In genomic region chr5:64649512-64649911, GRCh38 we compare ENCODE assay signal across 23 cellular contexts. TPM values are rescaled to one million over a fixed set of nuclear protein-coding genes. Genes with fewer than 3 reads are reported as not detected.
"Had no signal": no experiment of that assay in that cellular context is flagged by ENCODE, and none has a peak within 500 bp of the region (broad histone marks: within the 10 kb centered on the region; RNA-seq: fewer than 3 reads in every experiment).

No MANE protein-coding gene starts in this region.

- ATAC-seq: Panc1, PC-3, SK-N-SH treated with all-trans-retinoic acid at 6 μM for 48 hours had no signal

- H3K27ac ChIP-seq: RWPE1 had no signal

- DNase-seq: KBM-7, NCI-H1092, NCI-H1105 treated with DMSO at 0.1 percent for 48 hours, NCI-H1417 treated with DMSO at 0.1 percent for 48 hours, NCI-H187, NCI-H2029, NCI-H2081 treated with DMSO at 0.1 percent for 48 hours, NCI-H2171, NCI-H226, NCI-H446, NCI-H510A, NCI-H524 treated with DMSO at 0.1 percent for 48 hours, NCI-H69, NCI-H774, PC-3, SHP77 had no signal

RNA-seq across cellular contexts. Expression of gene SHISAL2B, which starts 40.8 kb away (rescaled TPM):
- total RNA-seq: HT-29, LHCN-M2, MCF 10A, OCI-LY7 had no signal
